In the genomic region with DNA sequence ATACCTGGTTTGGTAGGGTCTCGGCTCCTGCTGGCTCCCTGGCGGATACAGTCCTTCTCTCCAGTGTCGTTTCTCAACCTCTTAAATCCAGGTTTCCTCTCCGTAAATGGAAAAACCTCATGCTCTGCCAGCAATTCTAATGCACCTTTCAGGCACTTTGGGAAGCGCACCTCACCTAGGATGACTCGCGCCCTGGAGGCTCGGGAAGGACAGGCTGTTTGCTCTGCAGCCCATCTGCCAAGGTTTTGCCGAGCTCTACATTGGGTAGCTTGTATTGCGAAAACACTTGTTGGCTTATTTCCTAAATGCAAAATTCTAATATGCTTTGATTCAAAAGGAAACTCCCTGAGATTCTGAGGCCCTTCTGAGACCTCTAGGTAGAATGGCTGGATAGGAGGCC, we compare ENCODE assay signal across 19 cellular contexts.
DNase-seq lines count a peak whose midpoint lies in the region; ATAC-seq and TF ChIP-seq lines count a peak whose summit lies in the region.
"Had no signal": no experiment of that assay in that cellular context is flagged by ENCODE, and none has a peak within 500 bp of the region (broad histone marks: within the 10 kb centered on the region; RNA-seq: fewer than 3 reads in every experiment).

No MANE protein-coding gene starts in this region.

- H3K4me2 ChIP-seq in mammary epithelial cell (ENCODE audit: insufficient read depth, low read depth, low read length) = no peak overlapping the region
- H3K4me2 ChIP-seq: hepatocyte had no signal

- H3K27ac Mint-ChIP-seq in MCF 10A (ENCODE audit: low read depth, unreplicated experiment) = no peak overlapping the region
- peak overlapping the region; percentile 89 to 92 for H3K27ac Mint-ChIP-seq in effector memory CD8-positive, alpha-beta T cell
- no peak overlapping the region for H3K27ac Mint-ChIP-seq in activated T-cell treated with anti-CD3 and anti-CD28 coated beads, Interleukin-2, amount 50 U/mL, for 24 hours
- H3K27ac Mint-ChIP-seq: dendritic cell treated with granulocyte-macrophage colony-stimulating factor and Interleukin-4, amounts not matched to agents 40 ng/mL and 50 ng/mL, for 4 days had no signal

- H3K9ac ChIP-seq in mammary epithelial cell (ENCODE audit: insufficient read depth, low read length) = no peak overlapping the region
- H3K9ac ChIP-seq: parathyroid adenoma had no signal

- TF ChIP-seq CTCF in MCF 10A (IDR thresholded peaks at IDR 0.05; ENCODE audit: unreplicated experiment) (no peak), mammary epithelial cell (conservative IDR thresholded peaks at IDR 0.05 in 1 of 2, IDR thresholded peaks at IDR 0.05 in 1 of 2; ENCODE audit: extremely low read depth in 1 of 2, insufficient read depth in 1 of 2, low read depth in 1 of 2, low read length in 2 of 2) (no peak)

- H3K27me3 Mint-ChIP-seq in MCF 10A (ENCODE audit: insufficient read depth, unreplicated experiment) = peaks cover 44% of the 10 kb centered on the region
- no peaks in the 10 kb centered on the region for H3K27me3 Mint-ChIP-seq in effector memory CD8-positive, alpha-beta T cell
- H3K27me3 Mint-ChIP-seq in activated T-cell treated with anti-CD3 and anti-CD28 coated beads, Interleukin-2, amount 50 U/mL, for 24 hours = no peaks in the 10 kb centered on the region

- H3K79me2 ChIP-seq in mammary epithelial cell (ENCODE audit: insufficient read depth, low read length) = no peaks in the 10 kb centered on the region
- H3K79me2 ChIP-seq: hepatocyte, parathyroid adenoma had no signal

- DNase-seq in MCF 10A (ENCODE audit: unreplicated experiment) = peak; percentile 65
- no peak for DNase-seq in mammary epithelial cell
- DNase-seq in NCI-H1105 (lab: John Stamatoyannopoulos, UW) = peak; percentile 14
- no peak for DNase-seq in effector memory CD8-positive, alpha-beta T cell
- DNase-seq in NOMO-1 treated with DMSO at 0.1 percent for 48 hours (lab: John Stamatoyannopoulos, UW; ENCODE audit: unreplicated experiment) = no peak
- DNase-seq in activated T-cell treated with anti-CD3 and anti-CD28 coated beads, Interleukin-2, amount 50 U/mL, for 24 hours = no peak
- DNase-seq: activated T-cell treated with anti-CD3 and anti-CD28 coated beads, Interleukin-2, amount 50 U/mL, for 48 hours; DMS53; islet precursor cell; NCI-H1436 treated with DMSO at 0.1 percent for 48 hours; sigmoid colon; stimulated activated naive CD4-positive, alpha-beta T cell; thyroid gland had no signal

- WGBS in mammary epithelial cell (ENCODE audit: low coverage, missing lambda C conversion rate) = 52% methylated on average over 10 of the region's 10 CpGs

- H3K4me1 Mint-ChIP-seq in MCF 10A (ENCODE audit: insufficient read depth, unreplicated experiment) = peaks cover 13% of the 10 kb centered on the region
- H3K4me1 Mint-ChIP-seq in effector memory CD8-positive, alpha-beta T cell (ENCODE audit: low read depth in 2 of 2) = peaks cover 65% of the 10 kb centered on the region in 2 donors
- H3K4me1 Mint-ChIP-seq in activated T-cell treated with anti-CD3 and anti-CD28 coated beads, Interleukin-2, amount 50 U/mL, for 24 hours (ENCODE audit: low read depth) = peaks cover 61% of the 10 kb centered on the region

- dilution Hi-C loops in mammary epithelial cell (cut with HindIII; ENCODE audit: low sequenced_read_pairs) = no loop called here

- H4K20me1 ChIP-seq in mammary epithelial cell (ENCODE audit: insufficient read depth, low read length) = no peaks in the 10 kb centered on the region

- no peaks in the 10 kb centered on the region for H3K9me3 ChIP-seq in mammary epithelial cell (replicated peaks; ENCODE audit: insufficient read depth, low read length)
- H3K9me3 ChIP-seq: sigmoid colon, thyroid gland had no signal

- no peaks in the 10 kb centered on the region for H3K36me3 ChIP-seq in mammary epithelial cell (ENCODE audit: insufficient read depth, low read length)
- H3K36me3 ChIP-seq: sigmoid colon, thyroid gland had no signal

- POLR2A ChIA-PET in MCF 10A (lab: Yijun Ruan, JAX) = interaction anchor here (0.6 kb wide), 1 partner anchor 953 kb away, joined by 3 read pairs; no protein-coding TSS in a partner anchor

- intact Hi-C loops in MCF 10A (cut with micrococcal nuclease) (no loop called here), mammary epithelial cell (cut with micrococcal nuclease) (no loop called here)

- in situ Hi-C loops in mammary epithelial cell (cut with MboI; ENCODE audit: low sequenced_read_pairs in 2 of 2) = no loop called here

- H3K4me3 Mint-ChIP-seq in MCF 10A (ENCODE audit: unreplicated experiment) = no peak overlapping the region
- peak overlapping the region; percentile 23 to 74 for H3K4me3 Mint-ChIP-seq in effector memory CD8-positive, alpha-beta T cell
- H3K4me3 Mint-ChIP-seq in activated T-cell treated with anti-CD3 and anti-CD28 coated beads, Interleukin-2, amount 50 U/mL, for 24 hours = no peak overlapping the region
- H3K4me3 Mint-ChIP-seq: dendritic cell treated with granulocyte-macrophage colony-stimulating factor and Interleukin-4, amounts not matched to agents 40 ng/mL and 50 ng/mL, for 4 days had no signal

- no peak overlapping the region for H3K27ac ChIP-seq in mammary epithelial cell (ENCODE audit: insufficient read depth, low read depth, low read length)
- H3K27ac ChIP-seq: parathyroid adenoma, sigmoid colon, thyroid gland had no signal

- no peak overlapping the region for H2AFZ ChIP-seq in mammary epithelial cell (ENCODE audit: low read depth, low read length)
- H2AFZ ChIP-seq: hepatocyte, parathyroid adenoma had no signal

- no TSS peak for BruUV-seq in MCF 10A (replicated peaks; lab: Mats Ljungman, UMichigan)
- BruUV-seq in mammary epithelial cell (replicated peaks; lab: Mats Ljungman, UMichigan) = no TSS peak

- CTCF ChIA-PET in MCF 10A (lab: Yijun Ruan, JAX) = no interaction called here
- CTCF ChIA-PET in mammary epithelial cell (lab: Charles Lee; ENCODE audit: low non-redundant PET) = no interaction called here

- no peaks in the 10 kb centered on the region for H3K9me3 Mint-ChIP-seq in MCF 10A (ENCODE audit: unreplicated experiment)
- no peaks in the 10 kb centered on the region for H3K9me3 Mint-ChIP-seq in effector memory CD8-positive, alpha-beta T cell
- H3K9me3 Mint-ChIP-seq in activated T-cell treated with anti-CD3 and anti-CD28 coated beads, Interleukin-2, amount 50 U/mL, for 24 hours = no peaks in the 10 kb centered on the region
- H3K9me3 Mint-ChIP-seq: dendritic cell treated with granulocyte-macrophage colony-stimulating factor and Interleukin-4, amounts not matched to agents 40 ng/mL and 50 ng/mL, for 4 days had no signal

- H3K4me1 ChIP-seq in mammary epithelial cell (ENCODE audit: insufficient read depth, low read length) = no peaks in the 10 kb centered on the region
- H3K4me1 ChIP-seq: parathyroid adenoma, thyroid gland had no signal

- no peak overlapping the region for H3K4me3 ChIP-seq in mammary epithelial cell (replicated peaks in 1 of 3; ENCODE audit: insufficient read depth in 1 of 3, low read depth in 2 of 3, low read length in 3 of 3)
- H3K4me3 ChIP-seq: hepatocyte, lung, sigmoid colon, thyroid gland had no signal

- H3K27me3 ChIP-seq in mammary epithelial cell (ENCODE audit: insufficient read depth, low read length) = peaks cover 2% of the 10 kb centered on the region
- H3K27me3 ChIP-seq: hepatocyte, thyroid gland had no signal

- H3K36me3 Mint-ChIP-seq in MCF 10A (ENCODE audit: insufficient read depth, unreplicated experiment) = peaks cover 6% of the 10 kb centered on the region
- H3K36me3 Mint-ChIP-seq in effector memory CD8-positive, alpha-beta T cell (ENCODE audit: insufficient read depth) = peaks cover 11% of the 10 kb centered on the region
- H3K36me3 Mint-ChIP-seq in activated T-cell treated with anti-CD3 and anti-CD28 coated beads, Interleukin-2, amount 50 U/mL, for 24 hours (ENCODE audit: low read depth) = no peaks in the 10 kb centered on the region

- ATAC-seq in effector memory CD8-positive, alpha-beta T cell (replicated peaks) = no peak
- no peak for ATAC-seq in HG03571 (IDR thresholded peaks at IDR 0.05; ENCODE audit: unreplicated experiment)
- ATAC-seq: HCT116 had no signal

Comparison
In these comparisons a context has a peak if more than half of its experiments do, and no peak if none do; other contexts are left out.
1. DNase-seq: peak in MCF 10A (single experiment) and NCI-H1105 (single experiment); none in mammary epithelial cell (single experiment), effector memory CD8-positive, alpha-beta T cell (0 of 3), NOMO-1 treated with DMSO at 0.1 percent for 48 hours (single experiment) and activated T-cell treated with anti-CD3 and anti-CD28 coated beads, Interleukin-2, amount 50 U/mL, for 24 hours (single experiment).
2. H3K27ac Mint-ChIP-seq: peak in effector memory CD8-positive, alpha-beta T cell (2 of 2); none in MCF 10A (single experiment) and activated T-cell treated with anti-CD3 and anti-CD28 coated beads, Interleukin-2, amount 50 U/mL, for 24 hours (single experiment).
3. H3K4me3 Mint-ChIP-seq: peak in effector memory CD8-positive, alpha-beta T cell (2 of 2); none in MCF 10A (single experiment) and activated T-cell treated with anti-CD3 and anti-CD28 coated beads, Interleukin-2, amount 50 U/mL, for 24 hours (single experiment).